In genomic region chr6:128161263-128161662, GRCh38 we compare ENCODE assay signal across 29 cellular contexts.
"Had no signal": no experiment of that assay in that cellular context is flagged by ENCODE, and none has a peak within 500 bp of the region (broad histone marks: within the 10 kb centered on the region; RNA-seq: fewer than 3 reads in every experiment).

No MANE protein-coding gene starts in this region.

- H3K9me3 ChIP-seq: Peyer's patch, SJSA1 had no signal

- DNase-seq: activated CD4-positive, alpha-beta T cell treated with anti-CD3 and anti-CD28 coated beads, Interleukin-2, amount 10 ng/mL, durations not matched to agents 24 days and 14 days; activated CD4-positive, alpha-beta T cell treated with anti-CD3 and anti-CD28 coated beads, Interleukin-2, amount 50 U/mL, for 4 hours; activated CD8-positive, alpha-beta T cell treated with anti-CD3 and anti-CD28 coated beads for 36 hours; activated effector memory CD4-positive, alpha-beta T cell treated with anti-CD3 and anti-CD28 coated beads, Interleukin-2, amount 50 U/mL, for 16 hours; activated naive CD4-positive, alpha-beta T cell; activated naive CD4-positive, alpha-beta T cell treated with anti-CD3 and anti-CD28 coated beads, Interleukin-2, amount 50 U/mL, for 16 hours; activated naive CD8-positive, alpha-beta T cell treated with anti-CD3 and anti-CD28 coated beads for 36 hours; activated T-cell treated with anti-CD3 and anti-CD28 coated beads, Interleukin-2, amount 50 U/mL, for 1 hour; activated T-cell treated with anti-CD3 and anti-CD28 coated beads, Interleukin-2, amount 50 U/mL, for 72 hours; amniotic stem cell; aorta; brain microvascular endothelial cell; Kasumi-1; KG1; MM.1S; MV-4-11; NCI-H1092; NCI-H1436 treated with DMSO at 0.1 percent for 48 hours; NCI-H1694 treated with DMSO at 0.1 percent for 48 hours; NCI-H2029; NCI-H510A treated with DMSO at 0.1 percent for 48 hours; NCI-H748 treated with DMSO at 0.1 percent for 48 hours; NK-92 treated with Interleukin-12 subunit alpha and Interleukin-12 subunit beta, amount 100 ng/mL, for 24 hours; PC-3; Peyer's patch; RPMI8226; SHP77 treated with DMSO at 0.1 percent for 48 hours had no signal

- H3K36me3 ChIP-seq: brain microvascular endothelial cell, Peyer's patch, SJSA1 had no signal

- FAIRE-seq: TTC549 had no signal

- H3K4me3 ChIP-seq: Peyer's patch, SJSA1 had no signal

- H3K27ac ChIP-seq: brain microvascular endothelial cell, Peyer's patch, SJSA1 had no signal

- H3K27me3 ChIP-seq: brain microvascular endothelial cell, Peyer's patch, SJSA1 had no signal

- H3K4me1 ChIP-seq: Peyer's patch had no signal
